ENCODE assay signal across 8 cellular contexts in genomic region chr15:26082069-26082832, GRCh38.
DNase-seq lines count a peak whose midpoint lies in the region; ATAC-seq lines count a peak whose summit lies in the region.

No MANE protein-coding gene starts in this region.

- peak overlapping the region; percentile 86 for H3K4me3 ChIP-seq in endocrine pancreas (ENCODE audit: control insufficient read depth, insufficient read depth, low read length)

- H3K9ac ChIP-seq in endocrine pancreas (ENCODE audit: control insufficient read depth, insufficient read depth, low read length), result peak overlapping the region; percentile 86

- ATAC-seq in GM19452 (IDR thresholded peaks at IDR 0.05; ENCODE audit: unreplicated experiment) (peak; percentile 97), memory B cell (ENCODE audit: low read depth) (peak; percentile 93)

- H3K27ac Mint-ChIP-seq in memory B cell, result peak overlapping the region; percentile 96

- DNase-seq in CD1c-positive myeloid dendritic cell (ENCODE audit: extremely low spot score) (peak; percentile 97), HK-2 (ENCODE audit: unreplicated experiment) (peak; percentile 96), NOMO-1 (lab: John Stamatoyannopoulos, UW; ENCODE audit: unreplicated experiment in 2 of 2) (peak; percentile 95 to 98), memory B cell (ENCODE audit: low spot score in 2 of 2) (peak; percentile 78 to 85)
- DNase-seq in activated CD8-positive, alpha-beta memory T cell treated with anti-CD3 and anti-CD28 coated beads, Interleukin-2, amount 50 U/mL, for 1 hour (ENCODE audit: extremely low read depth), result peak; percentile 88
- DNase-seq in stimulated activated CD4-positive, alpha-beta T cell treated with anti-CD3 and anti-CD28 coated beads, TNF-alpha, amount 100 ng/mL, for 48 hours (ENCODE audit: low read depth in 3 of 3), result peak; percentile 92 to 93 (median 93)

- peak overlapping the region; percentile 76 for H3K4me3 Mint-ChIP-seq in memory B cell

- no peaks in the 10 kb centered on the region for H3K36me3 ChIP-seq in endocrine pancreas (ENCODE audit: control insufficient read depth, insufficient read depth, low read length)

- H3K9me3 ChIP-seq in endocrine pancreas (ENCODE audit: control insufficient read depth, low read length), result no peaks in the 10 kb centered on the region

- no peaks in the 10 kb centered on the region for H3K4me1 ChIP-seq in endocrine pancreas (ENCODE audit: control insufficient read depth, insufficient read depth, low read length)

- H3K4me1 Mint-ChIP-seq in memory B cell, result peaks cover 27% of the 10 kb centered on the region

- H3K27me3 ChIP-seq in endocrine pancreas (ENCODE audit: control insufficient read depth, insufficient read depth, low read length), result no peaks in the 10 kb centered on the region

- no peaks in the 10 kb centered on the region for H3K27me3 Mint-ChIP-seq in memory B cell

- H3K9me3 Mint-ChIP-seq in memory B cell, result no peaks in the 10 kb centered on the region

- no peaks in the 10 kb centered on the region for H3K36me3 Mint-ChIP-seq in memory B cell

Comparison
In these comparisons a context has a peak if more than half of its experiments do, and no peak if none do; other contexts are left out.
1. Peak in every context shown above with its lines: DNase-seq, ATAC-seq and H3K4me3 ChIP-seq.